Comparison of ENCODE assay signal across 18 cellular contexts in the genomic region with DNA sequence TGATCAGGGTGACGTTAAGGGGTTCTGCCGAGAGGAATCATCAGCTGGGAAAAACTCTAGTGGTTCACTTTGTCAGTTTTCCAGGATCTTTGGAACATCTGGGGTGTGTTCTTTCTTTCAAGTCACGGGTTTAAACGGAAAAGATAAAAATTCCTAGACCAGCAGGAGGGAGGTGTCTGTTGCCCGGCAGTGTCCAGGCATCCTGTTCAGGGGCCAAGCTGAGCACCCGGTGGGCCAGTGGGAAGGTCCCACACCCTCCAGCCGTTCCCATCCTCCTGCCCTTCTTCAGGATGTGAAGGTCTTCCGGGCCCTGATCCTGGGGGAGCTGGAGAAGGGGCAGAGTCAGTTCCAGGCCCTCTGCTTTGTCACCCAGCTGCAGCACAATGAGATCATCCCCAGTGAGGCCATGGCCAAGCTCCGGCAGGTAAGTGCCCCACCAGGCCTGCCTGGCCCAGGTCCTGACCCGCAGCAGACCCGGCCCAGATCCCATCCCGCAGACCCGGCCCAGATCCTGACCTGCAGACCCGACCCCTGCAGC. TPM values are rescaled to one million over a fixed set of nuclear protein-coding genes. Genes with fewer than 3 reads are reported as not detected.
A peak's percentile ranks its signal among the peaks of the same experiment; 100 is the strongest.
DNase-seq lines count a peak whose midpoint lies in the region; ATAC-seq, FAIRE-seq and TF ChIP-seq lines count a peak whose summit lies in the region.
"Had no signal": no experiment of that assay in that cellular context is flagged by ENCODE, and none has a peak within 500 bp of the region (broad histone marks: within the 10 kb centered on the region; RNA-seq: fewer than 3 reads in every experiment).

No MANE protein-coding gene starts in this region.

- CTCF ChIA-PET in endothelial cell of umbilical vein (lab: Charles Lee) (interaction anchor here (0.8 to 16.4 kb wide), 12 partner anchors 10 to 459 kb away, joined by 3 to 217 read pairs (median 4); partner anchors contain the start of gene ARHGEF12), PC-9 (lab: Charles Lee) (no interaction called here)

- BruUV-seq in endothelial cell of umbilical vein (replicated peaks; lab: Mats Ljungman, UMichigan) = no TSS peak
- no TSS peak for BruUV-seq in PC-9 (replicated peaks; lab: Mats Ljungman, UMichigan)

- TF ChIP-seq POLR2A in endothelial cell of umbilical vein (IDR thresholded peaks at IDR 0.05; ENCODE audit: low read depth, low read length) = no peak

- H3K4me3 ChIP-seq in GM23248 (no peak overlapping the region), endothelial cell of umbilical vein (replicated peaks in 1 of 3; ENCODE audit: insufficient read depth in 1 of 3, low read depth in 1 of 3, low read length in 3 of 3) (no peak overlapping the region), lower lobe of right lung (no peak overlapping the region), PC-9 (no peak overlapping the region)

- in situ Hi-C loops in GM23248 (cut with MboI) = loop anchor here (5.0 kb wide), 1 partner anchor 53 kb away; no protein-coding TSS in a partner anchor

- H3K27me3 ChIP-seq in GM23248 (replicated peaks; ENCODE audit: insufficient read depth) (no peaks in the 10 kb centered on the region), endothelial cell of umbilical vein (ENCODE audit: control insufficient read depth in 2 of 2, insufficient read depth in 2 of 2, low read length in 2 of 2) (no peaks in the 10 kb centered on the region), lower lobe of right lung (ENCODE audit: low read depth) (no peaks in the 10 kb centered on the region), PC-9 (ENCODE audit: insufficient read depth, low read depth) (no peaks in the 10 kb centered on the region)

- intact Hi-C loops in endothelial cell of umbilical vein (cut with micrococcal nuclease) (loop anchor here (1.0 kb wide), 2 partner anchors 14 to 53 kb away; partner anchors contain the start of gene OAF), lower lobe of right lung (cut with DNase I) (loop anchor here (10.0 kb wide), 1 partner anchor 51 kb away; no protein-coding TSS in a partner anchor), PC-9 (cut with micrococcal nuclease; ENCODE audit: unreplicated experiment) (loop anchor here (5.0 kb wide), 3 partner anchors 103 to 743 kb away; no protein-coding TSS in a partner anchor)

- H2AFZ ChIP-seq in GM23248 (no peak overlapping the region), endothelial cell of umbilical vein (ENCODE audit: low read depth, low read length) (peak overlapping the region; percentile 1), PC-9 (no peak overlapping the region)

- 0 out of 2 replicates have a peak overlapping the region, but pooled peaks have one; percentile 5 for H3K9ac ChIP-seq in GM23248
- no peak overlapping the region for H3K9ac ChIP-seq in endothelial cell of umbilical vein (replicated peaks; ENCODE audit: extremely low read depth, insufficient read depth, low read length)
- H3K9ac ChIP-seq: KMS-11 had no signal

- WGBS in GM23248 (ENCODE audit: low coverage in 1 of 2, low lambda C conversion rate in 2 of 2, missing lambda C conversion rate in 2 of 2), 2 experiments = 58% methylated on average over 13 to 14 of the region's 14 CpGs

- DNase-seq in GM23248 (no peak), endothelial cell of umbilical vein (ENCODE audit: low read depth, low spot score) (peak; percentile 26), lower lobe of right lung (no peak), smooth muscle cell of the brain vasculature (ENCODE audit: low read depth, low spot score) (peak; percentile 40), SW480 (ENCODE audit: low spot score) (no peak), PC-9 (no peak), HPDE6-E6E7 (ENCODE audit: extremely low spot score) (no peak), NCI-H226 (no peak)
- DNase-seq: activated CD4-positive, alpha-beta T cell treated with anti-CD3 and anti-CD28 coated beads for 4 hours; activated T-cell treated with anti-CD3 and anti-CD28 coated beads, Interleukin-2, amount 50 U/mL, for 72 hours; islet precursor cell; NCI-H1417 treated with DMSO at 0.1 percent for 48 hours; NCI-H526 treated with DMSO at 0.1 percent for 48 hours had no signal

- no peaks in the 10 kb centered on the region for H3F3A ChIP-seq in GM23248 (ENCODE audit: insufficient read depth)
- peaks cover 22% of the 10 kb centered on the region; the same call in 1 of the 2 replicates for H3F3A ChIP-seq in PC-9 (ENCODE audit: insufficient read depth, low read depth)

- dilution Hi-C loops in endothelial cell of umbilical vein (cut with MboI; ENCODE audit: extremely low pct_ligation_motif_present, low sequenced_read_pairs) = no loop called here

- H3K4me1 ChIP-seq in GM23248 (ENCODE audit: insufficient read depth) (no peaks in the 10 kb centered on the region), endothelial cell of umbilical vein (ENCODE audit: control insufficient read depth, extremely low read depth, insufficient read depth, low read length) (peaks cover 11% of the 10 kb centered on the region), lower lobe of right lung (peaks cover 18% of the 10 kb centered on the region), PC-9 (replicated peaks; ENCODE audit: insufficient read depth) (peaks cover 13% of the 10 kb centered on the region)

- H3K36me3 ChIP-seq in GM23248 (ENCODE audit: low read depth) = peaks cover 3% of the 10 kb centered on the region; the same call in 1 of the 2 replicates
- H3K36me3 ChIP-seq in endothelial cell of umbilical vein (ENCODE audit: control insufficient read depth in 2 of 2, extremely low read depth in 1 of 2, insufficient read depth in 2 of 2, low read length in 2 of 2) = no peaks in the 10 kb centered on the region
- H3K36me3 ChIP-seq in lower lobe of right lung = no peaks in the 10 kb centered on the region
- H3K36me3 ChIP-seq in PC-9 (ENCODE audit: low read depth) = 0 out of 2 replicates have a peak, but pooled peaks cover 3% of the 10 kb centered on the region

- no peaks in the 10 kb centered on the region for H3K9me3 ChIP-seq in GM23248 (ENCODE audit: low read depth)
- no peaks in the 10 kb centered on the region for H3K9me3 ChIP-seq in endothelial cell of umbilical vein (replicated peaks; ENCODE audit: control insufficient read depth, insufficient read depth, low read length)
- no peaks in the 10 kb centered on the region for H3K9me3 ChIP-seq in lower lobe of right lung
- no peaks in the 10 kb centered on the region for H3K9me3 ChIP-seq in PC-9 (ENCODE audit: insufficient read depth, low read depth)

- ATAC-seq in lower lobe of right lung = no peak
- ATAC-seq: activated T-cell treated with anti-CD3 and anti-CD28 coated beads, Interleukin-2, amount 50 U/mL, for 72 hours; naive thymus-derived CD8-positive, alpha-beta T cell had no signal

- no peak overlapping the region for H3K27ac ChIP-seq in GM23248
- no peak overlapping the region for H3K27ac ChIP-seq in endothelial cell of umbilical vein (ENCODE audit: insufficient read depth, low read depth, low read length)
- H3K27ac ChIP-seq in lower lobe of right lung = peak overlapping the region; percentile 24
- no peak overlapping the region for H3K27ac ChIP-seq in PC-9
- H3K27ac ChIP-seq: KMS-11 had no signal

- POLR2A ChIA-PET in endothelial cell of umbilical vein (lab: Charles Lee) = interaction anchor here (1.4 kb wide), 1 partner anchor 10 kb away, joined by 4 read pairs; no protein-coding TSS in a partner anchor
- POLR2A ChIA-PET in PC-9 (lab: Charles Lee; ENCODE audit: unreplicated experiment) = no interaction called here

- FAIRE-seq in endothelial cell of umbilical vein (lab: Jason Lieb, UNC) = no peak
- FAIRE-seq: H1 had no signal

- H4K20me1 ChIP-seq in GM23248 (ENCODE audit: insufficient read depth) (no peaks in the 10 kb centered on the region), endothelial cell of umbilical vein (replicated peaks; ENCODE audit: control insufficient read depth, extremely low read depth, insufficient read depth, low read length) (no peaks in the 10 kb centered on the region), PC-9 (ENCODE audit: insufficient read depth) (0 out of 2 replicates have a peak, but pooled peaks cover 26% of the 10 kb centered on the region)

- no peaks in the 10 kb centered on the region for H3K9me2 ChIP-seq in GM23248 (ENCODE audit: insufficient read depth)
- H3K9me2 ChIP-seq in PC-9 (ENCODE audit: insufficient read depth) = no peaks in the 10 kb centered on the region

- TF ChIP-seq CTCF in endothelial cell of umbilical vein (IDR thresholded peaks at IDR 0.05; ENCODE audit: extremely low read depth in 1 of 2, insufficient read depth in 1 of 2, low read depth in 1 of 2, low read length in 2 of 2) = no peak
- no peak for TF ChIP-seq CTCF in lower lobe of right lung (IDR thresholded peaks at IDR 0.05)
- no peak for TF ChIP-seq CTCF in PC-9 (conservative IDR thresholded peaks at IDR 0.05)

- H3K4me2 ChIP-seq in GM23248 (ENCODE audit: unreplicated experiment) (no peak overlapping the region), endothelial cell of umbilical vein (ENCODE audit: insufficient read depth, low read length) (peak overlapping the region; percentile 34), PC-9 (no peak overlapping the region)
- H3K4me2 ChIP-seq: KMS-11 had no signal

- no peaks in the 10 kb centered on the region for H3K9me1 ChIP-seq in endothelial cell of umbilical vein (replicated peaks; ENCODE audit: control insufficient read depth, extremely low read depth, insufficient read depth, low read length)

- H3K79me2 ChIP-seq in GM23248 (ENCODE audit: insufficient read depth) (peaks cover 10% of the 10 kb centered on the region; the same call in 1 of the 2 replicates), endothelial cell of umbilical vein (ENCODE audit: control insufficient read depth, insufficient read depth, low read length) (no peaks in the 10 kb centered on the region), PC-9 (ENCODE audit: low read depth) (peaks cover 13% of the 10 kb centered on the region; the same call in 1 of the 2 replicates)

RNA-seq across cellular contexts. Expression of gene POU2F3, which starts 14.5 kb away (rescaled TPM):
- total RNA-seq in GM23248 (2014; rRNA removed; shearing (Covaris generic)) = not detected in 2 replicates
- polyA plus RNA-seq in GM23248 (2016; fragmentation: Nextera tagmentation; extraction: Ambion mirVana) = not detected in 2 replicates
- not detected in 2 replicates for total RNA-seq in endothelial cell of umbilical vein
- polyA plus RNA-seq in endothelial cell of umbilical vein = 0.06 and 0.08 TPM in 2 replicates
- polyA plus RNA-seq in endothelial cell of umbilical vein (2011; cell fraction: cytosol; rRNA removed) = 0.03 TPM in 1 of 2 replicates, not detected in the other
- polyA plus RNA-seq in endothelial cell of umbilical vein (2011; cell fraction: nucleus; rRNA removed) = not detected in 2 replicates
- polyA plus RNA-seq in endothelial cell of umbilical vein (2012) = not detected in 2 replicates
- polyA minus RNA-seq in endothelial cell of umbilical vein = 0.17 TPM in 1 of 2 replicates, not detected in the other
- polyA minus RNA-seq in endothelial cell of umbilical vein (2011; cell fraction: cytosol; rRNA and poly(A)+ RNA removed) = not detected
- not detected in 2 replicates for polyA minus RNA-seq in endothelial cell of umbilical vein (2011; cell fraction: nucleus; rRNA and poly(A)+ RNA removed)
- total RNA-seq in lower lobe of right lung = 4.6 TPM
- 2.3 and 2.9 TPM in 2 replicates for total RNA-seq in PC-9 (2021)
- total RNA-seq: naive thymus-derived CD8-positive, alpha-beta T cell; subcutaneous adipose tissue; T-helper 2 cell treated with Interferon-gamma antibody and Interleukin-4, amounts not matched to agents 100 ng/mL and 5 ng/mL, for 36 hours had no signal

RNA-seq across cellular contexts. Expression of gene OAF, which starts 14.6 kb away (rescaled TPM):
- total RNA-seq in GM23248 (2014; rRNA removed; shearing (Covaris generic)) = 111 and 116 TPM in 2 replicates
- polyA plus RNA-seq in GM23248 (2016; fragmentation: Nextera tagmentation; extraction: Ambion mirVana) = 74.6 and 80.0 TPM in 2 replicates
- total RNA-seq in endothelial cell of umbilical vein = 26.7 and 32.1 TPM in 2 replicates
- polyA plus RNA-seq in endothelial cell of umbilical vein = 33.8 and 38.1 TPM in 2 replicates
- 20.8 and 23.6 TPM in 2 replicates for polyA plus RNA-seq in endothelial cell of umbilical vein (2011; cell fraction: cytosol; rRNA removed)
- 14.3 and 15.6 TPM in 2 replicates for polyA plus RNA-seq in endothelial cell of umbilical vein (2011; cell fraction: nucleus; rRNA removed)
- 21.1 and 24.9 TPM in 2 replicates for polyA plus RNA-seq in endothelial cell of umbilical vein (2012)
- polyA minus RNA-seq in endothelial cell of umbilical vein = 10.8 and 11.1 TPM in 2 replicates
- polyA minus RNA-seq in endothelial cell of umbilical vein (2011; cell fraction: cytosol; rRNA and poly(A)+ RNA removed) = 15.2 TPM
- polyA minus RNA-seq in endothelial cell of umbilical vein (2011; cell fraction: nucleus; rRNA and poly(A)+ RNA removed) = 6.8 and 7.0 TPM in 2 replicates
- total RNA-seq in lower lobe of right lung = 17.8 TPM
- 45.6 and 66.1 TPM in 2 replicates for total RNA-seq in PC-9 (2021)

Comparison
In these comparisons a context has a peak if more than half of its experiments do, and no peak if none do; other contexts are left out.
1. DNase-seq: peak in endothelial cell of umbilical vein (single experiment) and smooth muscle cell of the brain vasculature (single experiment); none in GM23248 (single experiment), lower lobe of right lung (single experiment), SW480 (single experiment), PC-9 (0 of 2), HPDE6-E6E7 (single experiment) and NCI-H226 (single experiment).